In genomic region chr9:19232117-19232829, GRCh38 we compare ENCODE assay signal across 8 cellular contexts. TPM values are rescaled to one million over a fixed set of nuclear protein-coding genes. Genes with fewer than 3 reads are reported as not detected.
DNase-seq lines count a peak whose midpoint lies in the region; ATAC-seq, FAIRE-seq and TF ChIP-seq lines count a peak whose summit lies in the region.

No MANE protein-coding gene starts in this region.

- H3K4me3 Mint-ChIP-seq in activated CD4-positive, alpha-beta T cell treated with anti-CD3 and anti-CD28 coated beads, Interleukin-2, amount 10 ng/mL, durations not matched to agents 24 days and 14 days: no peak overlapping the region

- H3K27me3 ChIP-seq in right atrium auricular region (no peaks in the 10 kb centered on the region), right lobe of liver (no peaks in the 10 kb centered on the region), aorta (ENCODE audit: control insufficient read depth in 1 of 2, insufficient read depth in 2 of 2, low read length in 1 of 2) (no peaks in the 10 kb centered on the region)

- DNase-seq in right atrium auricular region (ENCODE audit: low spot score): no peak
- DNase-seq in cardiac septum (ENCODE audit: low spot score): no peak
- peak; percentile 22 for DNase-seq in astrocyte of the hippocampus (ENCODE audit: low read depth, low spot score)
- no peak for DNase-seq in right lobe of liver
- no peak for DNase-seq in aorta
- DNase-seq in activated CD4-positive, alpha-beta T cell treated with anti-CD3 and anti-CD28 coated beads, Interleukin-2, amount 10 ng/mL, durations not matched to agents 24 days and 14 days: no peak
- DNase-seq in urothelium cell line (ENCODE audit: low spot score): no peak

- H3K9me3 ChIP-seq in right atrium auricular region (no peaks in the 10 kb centered on the region), right lobe of liver (no peaks in the 10 kb centered on the region), aorta (ENCODE audit: control insufficient read depth, low read length) (no peaks in the 10 kb centered on the region)

- 3% methylated on average over 9 of the region's 9 CpGs for WGBS in right lobe of liver (ENCODE audit: insufficient coverage, low coverage, low lambda C conversion rate, missing lambda C conversion rate)
- WGBS in aorta, 2 donors: 5 to 7% methylated on average over 9 of the region's 9 CpGs

- H3K4me1 ChIP-seq in right atrium auricular region (peaks cover 0 to 40% of the 10 kb centered on the region in 2 donors), right lobe of liver (peaks cover 0 to 22% (median 8%) of the 10 kb centered on the region in 4 donors), aorta (ENCODE audit: control insufficient read depth in 1 of 2, insufficient read depth in 2 of 2, low read length in 2 of 2) (peaks cover 0 to 1% of the 10 kb centered on the region in 2 donors)

- no peak for FAIRE-seq in urothelium cell line (lab: Jason Lieb, UNC)

- H3K4me1 Mint-ChIP-seq in activated CD4-positive, alpha-beta T cell treated with anti-CD3 and anti-CD28 coated beads, Interleukin-2, amount 10 ng/mL, durations not matched to agents 24 days and 14 days: peaks cover 13% of the 10 kb centered on the region

- no peaks in the 10 kb centered on the region for H3K36me3 ChIP-seq in right atrium auricular region
- no peaks in the 10 kb centered on the region for H3K36me3 ChIP-seq in right lobe of liver
- no peaks in the 10 kb centered on the region for H3K36me3 ChIP-seq in aorta (ENCODE audit: control insufficient read depth in 1 of 2, insufficient read depth in 2 of 2, low read length in 1 of 2)

- H3K4me3 ChIP-seq in right atrium auricular region (peak overlapping the region; percentile 93 to 98), right lobe of liver (peak overlapping the region; percentile 96 to 100 (median 97)), aorta (ENCODE audit: low read length in 2 of 2) (peak overlapping the region; percentile 60 to 97)

- H3K9me3 Mint-ChIP-seq in activated CD4-positive, alpha-beta T cell treated with anti-CD3 and anti-CD28 coated beads, Interleukin-2, amount 10 ng/mL, durations not matched to agents 24 days and 14 days: no peaks in the 10 kb centered on the region

- no peak overlapping the region for H3K27ac Mint-ChIP-seq in activated CD4-positive, alpha-beta T cell treated with anti-CD3 and anti-CD28 coated beads, Interleukin-2, amount 10 ng/mL, durations not matched to agents 24 days and 14 days

- no peak for TF ChIP-seq POLR2A in right lobe of liver (IDR thresholded peaks at IDR 0.05)

- no peak for ATAC-seq in right lobe of liver
- no peak for ATAC-seq in aorta (ENCODE audit: low FRiP score)
- ATAC-seq in HG02973 (IDR thresholded peaks at IDR 0.05; ENCODE audit: unreplicated experiment): no peak

- no peak for TF ChIP-seq CTCF in right atrium auricular region (IDR thresholded peaks at IDR 0.05)
- no peak for TF ChIP-seq CTCF in right lobe of liver (IDR thresholded peaks at IDR 0.05)

- H3K36me3 Mint-ChIP-seq in activated CD4-positive, alpha-beta T cell treated with anti-CD3 and anti-CD28 coated beads, Interleukin-2, amount 10 ng/mL, durations not matched to agents 24 days and 14 days (ENCODE audit: low read depth): no peaks in the 10 kb centered on the region

- H3K27ac ChIP-seq in right atrium auricular region (peak overlapping the region; percentile 99 to 100), right lobe of liver (peak overlapping the region; percentile 95 to 99 (median 98)), aorta (ENCODE audit: low read depth in 1 of 2, low read length in 2 of 2) (no peak overlapping the region)

- H3K27me3 Mint-ChIP-seq in activated CD4-positive, alpha-beta T cell treated with anti-CD3 and anti-CD28 coated beads, Interleukin-2, amount 10 ng/mL, durations not matched to agents 24 days and 14 days: peaks cover 3% of the 10 kb centered on the region

- intact Hi-C loops in cardiac septum (cut with DNase I) (loop anchor here (5.0 to 10.0 kb wide), 4 partner anchors 105 to 223 kb away; partner anchors contain the start of genes HAUS6, PLIN2 and RPS6), right lobe of liver (cut with DNase I) (no loop called here), aorta (cut with DNase I) (loop anchor here (5.0 to 10.0 kb wide), 5 partner anchors 60 to 225 kb away; partner anchors contain the start of genes PLIN2 (in 1 of the 2) and RPS6 (in 1 of the 2))
- intact Hi-C loops in activated CD4-positive, alpha-beta T cell treated with anti-CD3 and anti-CD28 coated beads, Interleukin-2, amount 10 ng/mL, durations not matched to agents 24 days and 14 days (cut with micrococcal nuclease): loop anchor here (2.0 to 5.0 kb wide), 2 partner anchors 35 to 71 kb away; no protein-coding TSS in a partner anchor

RNA-seq across cellular contexts. Expression of gene DENND4C, which starts 1.8 kb away (rescaled TPM):
- 10 to 100 TPM; 53.7 to 55.4 TPM for total RNA-seq in right atrium auricular region
- total RNA-seq in cardiac septum: 21.4 TPM
- 10 to 100 TPM; 18.3 to 35.1 (median 21.9) TPM for total RNA-seq in right lobe of liver
- total RNA-seq in aorta: 10 to 100 TPM; 48.7 to 68.0 TPM
- 10 to 100 TPM; 19.9 to 21.9 TPM for polyA plus RNA-seq in aorta
- 13.6 and 16.8 TPM in 2 replicates for total RNA-seq in activated CD4-positive, alpha-beta T cell treated with anti-CD3 and anti-CD28 coated beads, Interleukin-2, amount 10 ng/mL, durations not matched to agents 24 days and 14 days

Comparison
In these comparisons a context has a peak if more than half of its experiments do, and no peak if none do; other contexts are left out.
1. H3K27ac ChIP-seq: peak in right atrium auricular region (2 of 2) and right lobe of liver (3 of 3); none in aorta (0 of 2).
2. intact Hi-C loops: an anchor here in cardiac septum (5.0 to 10.0 kb wide), aorta (5.0 to 10.0 kb wide) and activated CD4-positive, alpha-beta T cell treated with anti-CD3 and anti-CD28 coated beads, Interleukin-2, amount 10 ng/mL, durations not matched to agents 24 days and 14 days (2.0 to 5.0 kb wide); none called in right lobe of liver.
3. Peak in every context shown above with its lines, with median percentiles within 50 percentile points of each other: H3K4me3 ChIP-seq.